21 cellular contexts compared by ENCODE assay signal in the genomic region with DNA sequence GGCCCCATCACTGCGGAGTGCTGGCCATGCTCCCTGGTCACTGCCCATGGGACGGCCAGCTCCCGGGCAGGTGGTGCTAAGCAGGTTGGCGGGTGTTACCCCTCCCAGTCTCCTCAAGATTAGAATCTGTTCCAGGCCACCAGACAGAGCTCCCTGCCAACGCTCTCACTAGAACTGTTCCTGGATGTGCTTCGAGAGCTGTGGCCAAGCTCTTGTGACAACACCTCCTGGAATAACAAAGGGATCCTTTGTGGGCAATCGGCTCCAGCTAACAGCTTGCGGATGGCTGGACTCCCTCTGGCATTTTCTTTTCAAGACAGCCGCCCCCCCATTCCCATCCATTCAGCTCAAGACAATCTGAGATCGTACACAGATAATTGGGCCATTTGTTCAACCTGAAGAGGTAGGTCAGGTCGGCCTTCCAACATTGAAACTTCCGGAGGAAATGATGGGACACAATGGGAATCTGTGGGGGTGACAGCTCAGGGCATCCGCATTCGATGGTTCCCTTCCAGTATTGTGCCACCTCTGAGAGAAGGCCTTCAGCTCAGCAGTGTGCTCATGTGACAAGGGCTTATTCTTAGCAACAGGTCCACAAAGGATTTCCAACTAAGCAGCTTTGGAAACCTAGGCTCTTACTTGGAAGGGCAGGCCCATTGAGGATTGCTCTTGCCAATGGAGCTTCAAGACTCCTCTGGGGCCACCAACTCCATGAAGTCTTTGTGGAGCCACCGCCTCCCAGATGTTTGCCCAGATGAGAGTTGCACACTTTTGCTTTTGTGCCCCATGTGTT. TPM values are rescaled to one million over a fixed set of nuclear protein-coding genes. Genes with fewer than 3 reads are reported as not detected.
DNase-seq lines count a peak whose midpoint lies in the region; ATAC-seq, FAIRE-seq and TF ChIP-seq lines count a peak whose summit lies in the region.
"Had no signal": no experiment of that assay in that cellular context is flagged by ENCODE, and none has a peak within 500 bp of the region (broad histone marks: within the 10 kb centered on the region; RNA-seq: fewer than 3 reads in every experiment).

No MANE protein-coding gene starts in this region.

- TF ChIP-seq POLR2A in gastrocnemius medialis (IDR thresholded peaks at IDR 0.05), result no peak

- peaks cover 0 to 7% of the 10 kb centered on the region in 2 donors for H3K4me1 ChIP-seq in gastrocnemius medialis
- H3K4me1 ChIP-seq: ascending aorta had no signal

- H3K4me3 ChIP-seq in gastrocnemius medialis, result no peak overlapping the region
- H3K4me3 ChIP-seq: ascending aorta had no signal

- H3K27me3 ChIP-seq in gastrocnemius medialis, result no peaks in the 10 kb centered on the region
- H3K27me3 ChIP-seq: ascending aorta had no signal

- ATAC-seq in gastrocnemius medialis, result peak; percentile 64 to 77
- no peak for ATAC-seq in GM19328 (IDR thresholded peaks at IDR 0.05; ENCODE audit: unreplicated experiment)
- no peak for ATAC-seq in GM19467 (IDR thresholded peaks at IDR 0.05; ENCODE audit: unreplicated experiment)
- ATAC-seq: right cardiac atrium had no signal

- H3K36me3 ChIP-seq in gastrocnemius medialis, result no peaks in the 10 kb centered on the region
- H3K36me3 ChIP-seq: ascending aorta had no signal

- FAIRE-seq in D721Med (lab: Jason Lieb, UNC), result no peak
- FAIRE-seq: colon, endometrium, islet of Langerhans had no signal

- in situ Hi-C loops in gastrocnemius medialis (cut with MboI; ENCODE audit: low sequenced_read_pairs in 4 of 4), result loop anchor here in 1 of 4 donors (10.0 kb wide), 1 partner anchor 175 kb away; a partner anchor contains a TSS

- TF ChIP-seq CTCF in gastrocnemius medialis (IDR thresholded peaks at IDR 0.05 in 4 of 5, conservative IDR thresholded peaks at IDR 0.05 in 1 of 5) (no peak), D721Med (IDR thresholded peaks at IDR 0.05; ENCODE audit: insufficient read depth, missing control alignments) (no peak)

- H3K9me3 ChIP-seq in gastrocnemius medialis, result no peaks in the 10 kb centered on the region
- H3K9me3 ChIP-seq: ascending aorta had no signal

- DNase-seq in DMS153 (lab: John Stamatoyannopoulos, UW) (peak; percentile 20), DMS153 treated with DMSO at 0.1 percent for 48 hours (lab: John Stamatoyannopoulos, UW; ENCODE audit: unreplicated experiment) (no peak), SW480 (ENCODE audit: low spot score) (peak; percentile 50), left kidney (ENCODE audit: low read depth, low spot score) (peak; percentile 57), gastrocnemius medialis (peak; percentile 34 to 43), D721Med (ENCODE audit: insufficient read length, low spot score) (no peak)
- DNase-seq: 8988T; activated CD4-positive, alpha-beta memory T cell treated with anti-CD3 and anti-CD28 coated beads, Interleukin-2, amount 10 ng/mL, durations not matched to agents 7 days and 5 days; activated naive CD4-positive, alpha-beta T cell treated with anti-CD3 and anti-CD28 coated beads, Interleukin-2, amount 50 U/mL, for 16 hours; NCI-H187 treated with DMSO at 0.1 percent for 48 hours; NCI-H524; OCI-M1; SIG-M5; trophoblast cell had no signal

- intact Hi-C loops in gastrocnemius medialis (cut with DNase I; ENCODE audit: low total_unique reads), result no loop called here

- peak overlapping the region in 2 of 4 donors; percentile 2 to 26 for H3K27ac ChIP-seq in gastrocnemius medialis
- H3K27ac ChIP-seq: ascending aorta had no signal

RNA-seq across cellular contexts. Expression of a gene that starts 11.6 kb away (rescaled TPM):
- under 1 TPM; 0.10 to 0.24 (median 0.12) TPM for total RNA-seq in gastrocnemius medialis

Comparison
In these comparisons a context has a peak if more than half of its experiments do, and no peak if none do; other contexts are left out.
1. DNase-seq: peak in DMS153 (single experiment), SW480 (single experiment), left kidney (single experiment) and gastrocnemius medialis (2 of 2); none in DMS153 treated with DMSO at 0.1 percent for 48 hours (single experiment) and D721Med (single experiment).
2. ATAC-seq: peak in gastrocnemius medialis (2 of 2); none in GM19328 (single experiment) and GM19467 (single experiment).